In the genomic region with DNA sequence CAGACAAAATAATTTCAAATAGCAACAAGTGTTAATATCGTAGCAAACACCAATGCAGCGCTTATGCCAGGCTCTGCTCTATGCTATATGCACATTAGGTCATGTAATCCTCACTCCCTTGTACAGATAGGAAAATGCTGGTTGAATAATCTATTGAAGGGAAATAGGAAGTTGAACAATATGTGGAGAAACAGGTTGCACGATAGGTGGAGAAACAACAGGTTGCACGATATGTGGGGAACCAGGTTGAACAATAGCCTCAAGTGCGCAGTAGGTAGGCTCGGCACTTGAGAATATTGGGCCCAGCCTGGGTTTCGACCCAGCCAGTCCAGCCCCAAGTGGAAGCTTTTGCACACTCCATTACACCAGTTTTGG, we compare ENCODE assay signal across 8 cellular contexts.
A peak's percentile ranks its signal among the peaks of the same experiment; 100 is the strongest.
DNase-seq lines count a peak whose midpoint lies in the region; ATAC-seq lines count a peak whose summit lies in the region.

No MANE protein-coding gene starts in this region.

- H2BK5ac ChIP-seq in mesendoderm (ENCODE audit: low read length), result no peak overlapping the region

- H2AFZ ChIP-seq in GM23248, result peak overlapping the region; percentile 78

- WGBS in GM23248 (ENCODE audit: low coverage in 1 of 2, low lambda C conversion rate in 2 of 2, missing lambda C conversion rate in 2 of 2), 2 experiments, result 98% methylated on average over 7 of the region's 7 CpGs
- WGBS in mesendoderm (ENCODE audit: extremely low coverage, insufficient coverage, low lambda C conversion rate), result no CpG with 5 or more reads among the region's 7 CpGs

- H3K18ac ChIP-seq in mesendoderm (ENCODE audit: low read length), result no peak overlapping the region

- H3K4me2 ChIP-seq in GM23248 (ENCODE audit: unreplicated experiment), result peak overlapping the region; percentile 91
- H3K4me2 ChIP-seq in mesendoderm (ENCODE audit: low read length), result no peak overlapping the region

- H4K8ac ChIP-seq in mesendoderm (ENCODE audit: low read depth, low read length), result no peak overlapping the region

- peak; percentile 51 for ATAC-seq in esophagus mucosa
- ATAC-seq in HG02884 (IDR thresholded peaks at IDR 0.05; ENCODE audit: unreplicated experiment), result no peak
- ATAC-seq in HG02763 (IDR thresholded peaks at IDR 0.05; ENCODE audit: unreplicated experiment), result no peak

- no peaks in the 10 kb centered on the region for H3K27me3 ChIP-seq in GM23248 (replicated peaks; ENCODE audit: insufficient read depth)
- no peaks in the 10 kb centered on the region for H3K27me3 ChIP-seq in rectal smooth muscle tissue (ENCODE audit: control insufficient read depth, insufficient read depth, low read length)
- no peaks in the 10 kb centered on the region for H3K27me3 ChIP-seq in mesendoderm (ENCODE audit: insufficient read depth, low read length, poor library complexity)

- no peaks in the 10 kb centered on the region for H3K9me3 ChIP-seq in GM23248 (ENCODE audit: low read depth)
- H3K9me3 ChIP-seq in SK-N-MC (ENCODE audit: low read depth, low read length), result no peaks in the 10 kb centered on the region

- H4K5ac ChIP-seq in mesendoderm (ENCODE audit: low read length), result no peak overlapping the region

- no peak overlapping the region for H3K56ac ChIP-seq in mesendoderm (ENCODE audit: low read length)

- no peaks in the 10 kb centered on the region for H3K36me3 ChIP-seq in GM23248 (ENCODE audit: low read depth)
- H3K36me3 ChIP-seq in SK-N-MC (ENCODE audit: insufficient read depth, low read length), result no peaks in the 10 kb centered on the region
- H3K36me3 ChIP-seq in rectal smooth muscle tissue (ENCODE audit: control insufficient read depth, insufficient read depth, low read length), result no peaks in the 10 kb centered on the region
- no peaks in the 10 kb centered on the region for H3K36me3 ChIP-seq in mesendoderm (ENCODE audit: control insufficient read depth, insufficient read depth, low read length)

- no peak overlapping the region for H3K23ac ChIP-seq in mesendoderm (ENCODE audit: low read length)

- H3K27ac ChIP-seq in GM23248 (peak overlapping the region; percentile 55), SK-N-MC (no peak overlapping the region), rectal smooth muscle tissue (ENCODE audit: low read depth, low read length) (peak overlapping the region; percentile 33), mesendoderm (ENCODE audit: low read depth, low read length) (no peak overlapping the region)

- H3K4me1 ChIP-seq in GM23248 (ENCODE audit: insufficient read depth) (peaks cover 20% of the 10 kb centered on the region), rectal smooth muscle tissue (ENCODE audit: control insufficient read depth, insufficient read depth, low read length) (peaks cover 3% of the 10 kb centered on the region), mesendoderm (ENCODE audit: control insufficient read depth, low read depth, low read length) (peaks cover 2% of the 10 kb centered on the region)

- no peaks in the 10 kb centered on the region for H3K79me1 ChIP-seq in mesendoderm (ENCODE audit: low read length)

- no peak overlapping the region for H2BK15ac ChIP-seq in mesendoderm (replicated peaks; ENCODE audit: low read depth)

- H3K4ac ChIP-seq in mesendoderm (ENCODE audit: low read depth, low read length), result no peak overlapping the region

- no peaks in the 10 kb centered on the region for H3K9me2 ChIP-seq in GM23248 (ENCODE audit: insufficient read depth)

- no peaks in the 10 kb centered on the region for H3K79me2 ChIP-seq in GM23248 (ENCODE audit: insufficient read depth)
- no peaks in the 10 kb centered on the region for H3K79me2 ChIP-seq in mesendoderm (ENCODE audit: control insufficient read depth, insufficient read depth, low read length)

- H2BK120ac ChIP-seq in mesendoderm (ENCODE audit: low read depth, low read length), result no peak overlapping the region

- H3K9ac ChIP-seq in GM23248, result peak overlapping the region; percentile 79
- H3K9ac ChIP-seq in SK-N-MC (ENCODE audit: insufficient read length), result no peak overlapping the region
- H3K9ac ChIP-seq in rectal smooth muscle tissue (ENCODE audit: low read length), result no peak overlapping the region
- H3K9ac ChIP-seq in mesendoderm (ENCODE audit: low read length), result no peak overlapping the region

- H4K20me1 ChIP-seq in GM23248 (ENCODE audit: insufficient read depth), result no peaks in the 10 kb centered on the region

- H3F3A ChIP-seq in GM23248 (ENCODE audit: insufficient read depth), result peaks cover 22% of the 10 kb centered on the region

- DNase-seq in GM23248 (no peak), SK-N-MC (ENCODE audit: low read depth, low spot score) (no peak), mesendoderm (no peak), NCI-H748 (lab: John Stamatoyannopoulos, UW; ENCODE audit: unreplicated experiment) (no peak)

- H3K4me3 ChIP-seq in GM23248 (peak overlapping the region; percentile 71), SK-N-MC (peak overlapping the region; percentile 56), rectal smooth muscle tissue (ENCODE audit: low read length) (peak overlapping the region; percentile 68), mesendoderm (ENCODE audit: low read length) (no peak overlapping the region)

- in situ Hi-C loops in GM23248 (cut with MboI), result no loop called here

- H2AK5ac ChIP-seq in mesendoderm (ENCODE audit: low read length), result no peak overlapping the region

Comparison
In these comparisons a context has a peak if more than half of its experiments do, and no peak if none do; other contexts are left out.
1. H3K27ac ChIP-seq: peak in GM23248 (single experiment) and rectal smooth muscle tissue (single experiment); none in SK-N-MC (single experiment) and mesendoderm (single experiment).